ENCODE assay signal across 18 cellular contexts in genomic region chr3:102599819-102600576, GRCh38.
DNase-seq lines count a peak whose midpoint lies in the region; ATAC-seq and TF ChIP-seq lines count a peak whose summit lies in the region.
"Had no signal": no experiment of that assay in that cellular context is flagged by ENCODE, and none has a peak within 500 bp of the region (broad histone marks: within the 10 kb centered on the region; RNA-seq: fewer than 3 reads in every experiment).

No MANE protein-coding gene starts in this region.

- DNase-seq in LNCaP clone FGC (ENCODE audit: low read depth) (peak; percentile 76), retina (peak; percentile 2)
- DNase-seq in activated CD8-positive, alpha-beta memory T cell treated with anti-CD3 and anti-CD28 coated beads, Interleukin-2, amount 10 ng/mL, durations not matched to agents 7 days and 5 days: no peak
- DNase-seq: BE2C; CD8-positive, alpha-beta T cell; COR-L47; DMS153; DMS79 treated with DMSO at 0.1 percent for 48 hours; EL; GDM1; HCEC 1CT had no signal

- no peaks in the 10 kb centered on the region for H3K36me3 Mint-ChIP-seq in activated CD8-positive, alpha-beta memory T cell treated with anti-CD3 and anti-CD28 coated beads, Interleukin-2, amount 10 ng/mL, durations not matched to agents 7 days and 5 days
- H3K36me3 Mint-ChIP-seq: CD14-positive monocyte; CD8-positive, alpha-beta T cell had no signal

- H3K9me3 Mint-ChIP-seq in activated CD8-positive, alpha-beta memory T cell treated with anti-CD3 and anti-CD28 coated beads, Interleukin-2, amount 10 ng/mL, durations not matched to agents 7 days and 5 days (ENCODE audit: low read depth): peaks cover 2% of the 10 kb centered on the region

- no peak overlapping the region for H3K4me3 Mint-ChIP-seq in activated CD8-positive, alpha-beta memory T cell treated with anti-CD3 and anti-CD28 coated beads, Interleukin-2, amount 10 ng/mL, durations not matched to agents 7 days and 5 days
- H3K4me3 Mint-ChIP-seq: CD14-positive monocyte; CD8-positive, alpha-beta T cell had no signal

- H3K4me3 ChIP-seq in LNCaP clone FGC (ENCODE audit: low read depth, low read length): no peak overlapping the region
- H3K4me3 ChIP-seq: A549 had no signal

- H3K27me3 ChIP-seq in layer of hippocampus (ENCODE audit: control insufficient read depth, insufficient read depth, low read length): no peaks in the 10 kb centered on the region
- H3K27me3 ChIP-seq: BE2C had no signal

- CTCF ChIA-PET in activated CD8-positive, alpha-beta memory T cell treated with anti-CD3 and anti-CD28 coated beads, Interleukin-2, amount 10 ng/mL, durations not matched to agents 7 days and 5 days (lab: Charles Lee): no interaction called here

- H3K27ac Mint-ChIP-seq in activated CD8-positive, alpha-beta memory T cell treated with anti-CD3 and anti-CD28 coated beads, Interleukin-2, amount 10 ng/mL, durations not matched to agents 7 days and 5 days: no peak overlapping the region
- H3K27ac Mint-ChIP-seq: CD14-positive monocyte; CD8-positive, alpha-beta T cell had no signal

- no peaks in the 10 kb centered on the region for H3K4me1 Mint-ChIP-seq in activated CD8-positive, alpha-beta memory T cell treated with anti-CD3 and anti-CD28 coated beads, Interleukin-2, amount 10 ng/mL, durations not matched to agents 7 days and 5 days
- H3K4me1 Mint-ChIP-seq: CD14-positive monocyte had no signal

- no peaks in the 10 kb centered on the region for H3K27me3 Mint-ChIP-seq in activated CD8-positive, alpha-beta memory T cell treated with anti-CD3 and anti-CD28 coated beads, Interleukin-2, amount 10 ng/mL, durations not matched to agents 7 days and 5 days

- TF ChIP-seq CTCF in C4-2B (conservative IDR thresholded peaks at IDR 0.05) (no peak), LNCaP clone FGC (IDR thresholded peaks at IDR 0.05; ENCODE audit: control insufficient read depth, extremely low read depth, insufficient read depth) (no peak)

- ATAC-seq in GM21447 (IDR thresholded peaks at IDR 0.05; ENCODE audit: unreplicated experiment) (no peak), HG02588 (IDR thresholded peaks at IDR 0.05; ENCODE audit: unreplicated experiment) (no peak)
- ATAC-seq in activated CD8-positive, alpha-beta memory T cell treated with anti-CD3 and anti-CD28 coated beads, Interleukin-2, amount 10 ng/mL, durations not matched to agents 7 days and 5 days: no peak
- ATAC-seq: A549; CD8-positive, alpha-beta T cell had no signal

- H3K27ac ChIP-seq in C4-2B: peak overlapping the region; percentile 100
- peak overlapping the region; percentile 62 for H3K27ac ChIP-seq in layer of hippocampus (ENCODE audit: low read depth, low read length)
- H3K27ac ChIP-seq: A549, HL-60 had no signal
